Comparison of ENCODE assay signal across 1 cellular context in the genomic region with DNA sequence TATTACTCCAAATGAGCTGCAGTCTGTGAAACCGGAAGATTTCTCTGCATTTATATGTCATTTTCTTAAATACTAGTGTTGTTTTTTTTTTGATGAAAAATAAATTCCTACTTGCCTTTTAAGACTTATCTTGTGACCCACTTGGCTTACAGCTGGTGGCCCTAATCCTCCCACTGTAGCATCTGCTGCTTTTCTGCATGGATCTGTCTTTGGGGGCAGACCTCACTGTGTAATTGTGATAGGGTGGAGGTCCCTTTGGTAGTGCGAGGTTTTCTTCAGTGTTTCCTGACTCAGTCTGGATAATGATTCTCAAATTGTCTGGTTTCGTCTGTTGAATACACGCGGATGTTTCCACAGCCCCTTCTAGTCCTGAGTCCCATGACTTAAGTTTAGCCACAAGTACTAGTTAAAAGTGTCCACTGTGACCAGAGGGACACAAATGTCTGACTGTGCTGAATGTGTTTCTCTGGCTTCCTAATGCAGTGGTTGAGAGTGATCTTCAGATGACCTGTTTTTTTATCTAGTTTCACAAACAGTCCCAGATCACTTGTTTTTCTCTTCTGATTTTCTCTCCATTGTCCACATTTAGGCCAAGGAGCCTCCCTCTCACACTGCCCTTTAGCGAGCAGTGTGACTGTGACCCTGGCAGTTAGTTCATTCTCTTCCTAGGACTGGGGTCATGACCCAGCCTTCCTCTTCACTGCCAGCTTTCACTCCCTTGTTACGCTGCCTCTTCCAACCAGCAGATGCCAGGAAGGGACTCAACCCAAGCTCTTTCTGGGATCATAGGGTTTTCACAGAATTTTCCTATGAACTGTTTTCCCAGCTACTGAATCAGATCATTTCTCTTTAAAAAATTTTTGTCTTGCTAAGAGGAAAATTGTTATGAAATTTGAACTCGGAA.
TF ChIP-seq lines count a peak whose summit lies in the region.

No MANE protein-coding gene starts in this region.

TF ChIP-seq in HepG2, 621 proteins besides CTCF, POLR2A, EP300 and RAD21 (continued from another document):
- TF ChIP-seq HINFP (CRISPR knock-in tag; IDR thresholded peaks at IDR 0.05; ENCODE audit: low read depth) (no peak), ZNF552 (CRISPR knock-in tag; IDR thresholded peaks at IDR 0.05; ENCODE audit: borderline replicate concordance) (no peak), ZNF660 (CRISPR knock-in tag; IDR thresholded peaks at IDR 0.05; ENCODE audit: borderline replicate concordance, low read depth) (no peak), PITX1 (CRISPR knock-in tag; IDR thresholded peaks at IDR 0.05) (no peak)
- TF ChIP-seq, protein P1, sequence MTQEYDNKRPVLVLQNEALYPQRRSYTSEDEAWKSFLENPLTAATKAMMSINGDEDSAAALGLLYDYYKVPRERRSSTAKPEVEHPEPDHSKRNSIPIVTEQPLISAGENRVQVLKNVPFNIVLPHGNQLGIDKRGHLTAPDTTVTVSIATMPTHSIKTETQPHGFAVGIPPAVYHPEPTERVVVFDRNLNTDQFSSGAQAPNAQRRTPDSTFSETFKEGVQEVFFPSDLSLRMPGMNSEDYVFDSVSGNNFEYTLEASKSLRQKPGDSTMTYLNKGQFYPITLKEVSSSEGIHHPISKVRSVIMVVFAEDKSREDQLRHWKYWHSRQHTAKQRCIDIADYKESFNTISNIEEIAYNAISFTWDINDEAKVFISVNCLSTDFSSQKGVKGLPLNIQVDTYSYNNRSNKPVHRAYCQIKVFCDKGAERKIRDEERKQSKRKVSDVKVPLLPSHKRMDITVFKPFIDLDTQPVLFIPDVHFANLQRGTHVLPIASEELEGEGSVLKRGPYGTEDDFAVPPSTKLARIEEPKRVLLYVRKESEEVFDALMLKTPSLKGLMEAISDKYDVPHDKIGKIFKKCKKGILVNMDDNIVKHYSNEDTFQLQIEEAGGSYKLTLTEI (CRISPR knock-in tag; conservative IDR thresholded peaks at IDR 0.05): no peak
- TF ChIP-seq, protein P2, sequence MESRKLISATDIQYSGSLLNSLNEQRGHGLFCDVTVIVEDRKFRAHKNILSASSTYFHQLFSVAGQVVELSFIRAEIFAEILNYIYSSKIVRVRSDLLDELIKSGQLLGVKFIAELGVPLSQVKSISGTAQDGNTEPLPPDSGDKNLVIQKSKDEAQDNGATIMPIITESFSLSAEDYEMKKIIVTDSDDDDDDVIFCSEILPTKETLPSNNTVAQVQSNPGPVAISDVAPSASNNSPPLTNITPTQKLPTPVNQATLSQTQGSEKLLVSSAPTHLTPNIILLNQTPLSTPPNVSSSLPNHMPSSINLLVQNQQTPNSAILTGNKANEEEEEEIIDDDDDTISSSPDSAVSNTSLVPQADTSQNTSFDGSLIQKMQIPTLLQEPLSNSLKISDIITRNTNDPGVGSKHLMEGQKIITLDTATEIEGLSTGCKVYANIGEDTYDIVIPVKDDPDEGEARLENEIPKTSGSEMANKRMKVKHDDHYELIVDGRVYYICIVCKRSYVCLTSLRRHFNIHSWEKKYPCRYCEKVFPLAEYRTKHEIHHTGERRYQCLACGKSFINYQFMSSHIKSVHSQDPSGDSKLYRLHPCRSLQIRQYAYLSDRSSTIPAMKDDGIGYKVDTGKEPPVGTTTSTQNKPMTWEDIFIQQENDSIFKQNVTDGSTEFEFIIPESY (CRISPR knock-in tag; IDR thresholded peaks at IDR 0.05): no peak
